In genomic region chr22:29617922-29618629, GRCh38 we compare ENCODE assay signal across 11 cellular contexts. TPM values are rescaled to one million over a fixed set of nuclear protein-coding genes. Genes with fewer than 3 reads are reported as not detected.
A peak's percentile ranks its signal among the peaks of the same experiment; 100 is the strongest.
DNase-seq lines count a peak whose midpoint lies in the region; ATAC-seq and TF ChIP-seq lines count a peak whose summit lies in the region.
"Had no signal": no experiment of that assay in that cellular context is flagged by ENCODE, and none has a peak within 500 bp of the region (broad histone marks: within the 10 kb centered on the region; RNA-seq: fewer than 3 reads in every experiment).

No MANE protein-coding gene starts in this region.

- peaks cover 46% of the 10 kb centered on the region for H3K4me1 Mint-ChIP-seq in activated naive CD8-positive, alpha-beta T cell (ENCODE audit: low read depth)

- no peaks in the 10 kb centered on the region for H3K27me3 Mint-ChIP-seq in activated naive CD8-positive, alpha-beta T cell
- H3K27me3 Mint-ChIP-seq: activated CD4-positive, alpha-beta T cell treated with anti-CD3 and anti-CD28 coated beads, Interleukin-2, amount 10 ng/mL, durations not matched to agents 7 days and 5 days had no signal

- no peaks in the 10 kb centered on the region for H3K36me3 Mint-ChIP-seq in activated naive CD8-positive, alpha-beta T cell

- H3K27me3 ChIP-seq in kidney epithelial cell (ENCODE audit: control insufficient read depth, insufficient read depth, low read length): no peaks in the 10 kb centered on the region
- H3K27me3 ChIP-seq: suprapubic skin had no signal

- peak; percentile 14 for DNase-seq in AG09319 (ENCODE audit: extremely low read depth, low read depth)
- DNase-seq in GM13977 (ENCODE audit: low spot score): peak; percentile 39
- DNase-seq in kidney epithelial cell (ENCODE audit: low read depth): peak; percentile 65
- no peak for DNase-seq in cerebellar nuclear complex (lab: John Stamatoyannopoulos, UW)
- DNase-seq in activated CD8-positive, alpha-beta memory T cell treated with anti-CD3 and anti-CD28 coated beads, Interleukin-2, amount 50 U/mL, for 48 hours: no peak
- no peak for DNase-seq in effector CD8-positive, alpha-beta T cell (lab: John Stamatoyannopoulos, UW)
- DNase-seq: activated CD4-positive, alpha-beta T cell treated with anti-CD3 and anti-CD28 coated beads, Interleukin-2, amount 10 ng/mL, durations not matched to agents 7 days and 5 days; NCI-H1694 treated with DMSO at 0.1 percent for 48 hours had no signal

- H3K4me3 Mint-ChIP-seq in activated naive CD8-positive, alpha-beta T cell: peak overlapping the region; percentile 35
- H3K4me3 Mint-ChIP-seq: activated CD4-positive, alpha-beta T cell treated with anti-CD3 and anti-CD28 coated beads, Interleukin-2, amount 10 ng/mL, durations not matched to agents 7 days and 5 days had no signal

- no peaks in the 10 kb centered on the region for H3K9me3 Mint-ChIP-seq in activated naive CD8-positive, alpha-beta T cell (ENCODE audit: low read depth)
- H3K9me3 Mint-ChIP-seq: activated CD4-positive, alpha-beta T cell treated with anti-CD3 and anti-CD28 coated beads, Interleukin-2, amount 10 ng/mL, durations not matched to agents 7 days and 5 days had no signal

- in situ Hi-C loops in GM13977 (cut with MboI; ENCODE audit: low pct_unique_long_range_greater_than_20kb, low sequenced_read_pairs, unreplicated experiment): no loop called here

- peak overlapping the region; percentile 65 for H3K27ac Mint-ChIP-seq in activated naive CD8-positive, alpha-beta T cell
- H3K27ac Mint-ChIP-seq: activated CD4-positive, alpha-beta T cell treated with anti-CD3 and anti-CD28 coated beads, Interleukin-2, amount 10 ng/mL, durations not matched to agents 7 days and 5 days had no signal

- H3K36me3 ChIP-seq in kidney epithelial cell (ENCODE audit: control insufficient read depth, insufficient read depth, low read length): no peaks in the 10 kb centered on the region
- H3K36me3 ChIP-seq: suprapubic skin had no signal

- no peak for TF ChIP-seq CTCF in AG09319 (IDR thresholded peaks at IDR 0.05; ENCODE audit: low read depth, low read length)
- TF ChIP-seq CTCF in GM13977 (IDR thresholded peaks at IDR 0.05; ENCODE audit: extremely low read depth, insufficient read depth, missing control alignments): no peak
- no peak for TF ChIP-seq CTCF in kidney epithelial cell (IDR thresholded peaks at IDR 0.05; ENCODE audit: insufficient read depth, low read length, poor library complexity, severe bottlenecking)

- no peak overlapping the region for H3K4me3 ChIP-seq in kidney epithelial cell (ENCODE audit: low read depth, low read length)
- H3K4me3 ChIP-seq: suprapubic skin had no signal

- ATAC-seq in GM18873 (IDR thresholded peaks at IDR 0.05; ENCODE audit: low FRiP score, unreplicated experiment): no peak

RNA-seq across cellular contexts. Expression of gene NF2, which starts 14.6 kb away (rescaled TPM):
- 110 and 111 TPM in 2 replicates for total RNA-seq in kidney epithelial cell

RNA-seq across cellular contexts. Expression of gene NIPSNAP1, which starts 37.2 kb away (rescaled TPM):
- total RNA-seq in kidney epithelial cell: 102 and 111 TPM in 2 replicates

Comparison
In these comparisons a context has a peak if more than half of its experiments do, and no peak if none do; other contexts are left out.
1. DNase-seq: peak in AG09319 (single experiment), GM13977 (single experiment) and kidney epithelial cell (single experiment); none in cerebellar nuclear complex (0 of 2), activated CD8-positive, alpha-beta memory T cell treated with anti-CD3 and anti-CD28 coated beads, Interleukin-2, amount 50 U/mL, for 48 hours (single experiment) and effector CD8-positive, alpha-beta T cell (single experiment).